Comparison of ENCODE assay signal across 36 cellular contexts in the genomic region with DNA sequence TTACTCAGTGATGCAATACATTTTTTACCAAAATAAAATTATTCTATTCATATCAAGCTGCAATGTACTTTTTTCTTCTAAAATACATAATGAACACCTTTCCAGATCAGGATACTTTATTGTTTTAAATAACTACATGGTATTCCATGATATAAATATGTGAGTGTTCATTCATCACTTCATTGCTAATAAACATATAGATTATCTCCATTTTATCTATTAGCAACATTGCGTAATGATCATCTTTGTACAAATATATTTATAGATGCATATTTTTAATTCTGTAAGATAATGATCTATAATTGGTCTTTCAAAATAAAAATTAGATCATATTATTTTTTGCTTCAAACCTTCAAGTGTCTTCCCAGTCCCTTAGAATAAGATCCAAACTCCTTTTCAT.
DNase-seq lines count a peak whose midpoint lies in the region; ATAC-seq, FAIRE-seq and TF ChIP-seq lines count a peak whose summit lies in the region.
"Had no signal": no experiment of that assay in that cellular context is flagged by ENCODE, and none has a peak within 500 bp of the region (broad histone marks: within the 10 kb centered on the region; RNA-seq: fewer than 3 reads in every experiment).

No MANE protein-coding gene starts in this region.

- H2AFZ ChIP-seq in HepG2 (ENCODE audit: low read length) (no peak overlapping the region), IMR-90 (replicated peaks; ENCODE audit: low read length, poor library complexity) (no peak overlapping the region), H1 (ENCODE audit: low read length) (no peak overlapping the region)

- dilution Hi-C loops in IMR-90 (cut with HindIII; ENCODE audit: low sequenced_read_pairs, unreplicated experiment): no loop called here

- H4K20me1 ChIP-seq in HepG2 (ENCODE audit: insufficient read depth, low read length): no peaks in the 10 kb centered on the region
- H4K20me1 ChIP-seq in IMR-90 (ENCODE audit: insufficient read depth, low read length): no peaks in the 10 kb centered on the region
- no peaks in the 10 kb centered on the region for H4K20me1 ChIP-seq in H1 (replicated peaks in 1 of 2; ENCODE audit: control insufficient read depth in 1 of 2, insufficient read depth in 2 of 2, low read length in 2 of 2)
- H4K20me1 ChIP-seq: BLaER1; BLaER1 treated with 17β-estradiol and CSF1 and Interleukin-3, amounts not matched to agents 10 nM and 100 nM had no signal

- POLR2A ChIA-PET in HepG2 (lab: Yijun Ruan, JAX) (no interaction called here), IMR-90 (lab: Charles Lee; ENCODE audit: unreplicated experiment) (no interaction called here), H1 (lab: Charles Lee; ENCODE audit: partially characterized antibody) (no interaction called here)
- POLR2A ChIA-PET in CD4-positive, alpha-beta memory T cell (lab: Charles Lee; ENCODE audit: partially characterized antibody): no interaction called here

- no peak overlapping the region for H3K4me2 ChIP-seq in HepG2 (ENCODE audit: low read depth, low read length)
- H3K4me2 ChIP-seq in IMR-90 (ENCODE audit: low read depth, low read length): no peak overlapping the region
- no peak overlapping the region for H3K4me2 ChIP-seq in H1 (ENCODE audit: insufficient read depth in 1 of 2, low read depth in 2 of 2, low read length in 2 of 2)
- H3K4me2 ChIP-seq: A549; BLaER1; BLaER1 treated with 17β-estradiol and CSF1 and Interleukin-3, amounts not matched to agents 10 nM and 100 nM had no signal

- H4K8ac ChIP-seq in IMR-90 (ENCODE audit: low read depth in 2 of 2, low read length in 2 of 2) (no peak overlapping the region), H1 (ENCODE audit: extremely low read depth, insufficient read depth, low read length) (no peak overlapping the region)

- H3K9ac ChIP-seq in HepG2 (ENCODE audit: insufficient read depth, low read depth, low read length) (no peak overlapping the region), IMR-90 (ENCODE audit: low read depth, low read length) (no peak overlapping the region), H1 (replicated peaks in 1 of 4; ENCODE audit: extremely low read depth in 1 of 4, low read depth in 3 of 4, low read length in 3 of 4) (no peak overlapping the region)
- H3K9ac ChIP-seq: BLaER1; BLaER1 treated with 17β-estradiol and CSF1 and Interleukin-3, amounts not matched to agents 10 nM and 100 nM had no signal

- H3K27ac Mint-ChIP-seq in CD4-positive, alpha-beta memory T cell: no peak overlapping the region
- H3K27ac Mint-ChIP-seq: B cell; CD14-positive monocyte; CD4-positive, alpha-beta T cell; CD4-positive, CD25-positive, alpha-beta regulatory T cell; CD8-positive, alpha-beta memory T cell; CD8-positive, alpha-beta T cell had no signal

- H3K79me2 ChIP-seq in HepG2 (ENCODE audit: insufficient read depth, low read length): no peaks in the 10 kb centered on the region
- H3K79me2 ChIP-seq in H1 (ENCODE audit: control insufficient read depth in 1 of 2, insufficient read depth in 2 of 2, low read length in 2 of 2): no peaks in the 10 kb centered on the region

- H3K9me3 Mint-ChIP-seq in CD4-positive, alpha-beta memory T cell: peaks cover 0 to 10% (median 4%) of the 10 kb centered on the region in 8 donors
- H3K9me3 Mint-ChIP-seq: CD4-positive, alpha-beta T cell; CD8-positive, alpha-beta T cell had no signal

- H3K23ac ChIP-seq in IMR-90 (ENCODE audit: low read depth, low read length) (no peak overlapping the region), H1 (ENCODE audit: insufficient read length) (no peak overlapping the region)

- intact Hi-C loops in HepG2 (cut with micrococcal nuclease; ENCODE audit: unreplicated experiment) (no loop called here), right lobe of liver (cut with DNase I) (no loop called here), IMR-90 (cut with micrococcal nuclease) (no loop called here)
- intact Hi-C loops in CD4-positive, alpha-beta memory T cell (cut with micrococcal nuclease): no loop called here

- H4K5ac ChIP-seq in IMR-90 (ENCODE audit: low read depth, low read length) (no peak overlapping the region), H1 (ENCODE audit: insufficient read length, low read depth, low read length) (no peak overlapping the region)

- CTCF ChIA-PET in HepG2 (lab: Yijun Ruan, JAX; ENCODE audit: low intra/inter-chr PET ratio, low total read pairs): no interaction called here
- CTCF ChIA-PET in IMR-90 (lab: Yijun Ruan, JAX): no interaction called here
- CTCF ChIA-PET in H1 (lab: Charles Lee; ENCODE audit: partially characterized antibody): interaction anchor here (0.9 kb wide), 1 partner anchor 28 kb away, joined by 3 read pairs; no protein-coding TSS in a partner anchor
- CTCF ChIA-PET in CD4-positive, alpha-beta memory T cell (lab: Charles Lee; ENCODE audit: partially characterized antibody): no interaction called here

- H2BK5ac ChIP-seq in IMR-90 (ENCODE audit: low read depth, low read length, poor library complexity, severe bottlenecking) (no peak overlapping the region), H1 (ENCODE audit: low read depth, low read length) (no peak overlapping the region)

- H3K9me3 ChIP-seq in HepG2 (ENCODE audit: low read length) (no peaks in the 10 kb centered on the region), right lobe of liver (no peaks in the 10 kb centered on the region), IMR-90 (ENCODE audit: control insufficient read depth, insufficient read depth, low read length) (no peaks in the 10 kb centered on the region), H1 (ENCODE audit: insufficient read depth in 2 of 2, low read depth in 1 of 2, low read length in 1 of 2) (no peaks in the 10 kb centered on the region), small intestine (ENCODE audit: control insufficient read depth, low read depth) (no peaks in the 10 kb centered on the region)
- H3K9me3 ChIP-seq in CD4-positive, alpha-beta memory T cell (ENCODE audit: control insufficient read depth in 1 of 2, low read length in 2 of 2): no peaks in the 10 kb centered on the region
- H3K9me3 ChIP-seq: A549; BE2C; BLaER1; BLaER1 treated with 17β-estradiol and CSF1 and Interleukin-3, amounts not matched to agents 10 nM and 100 nM; Caco-2 had no signal

- no peaks in the 10 kb centered on the region for H3K36me3 Mint-ChIP-seq in CD4-positive, alpha-beta memory T cell
- H3K36me3 Mint-ChIP-seq: CD14-positive monocyte; CD4-positive, CD25-positive, alpha-beta regulatory T cell; CD8-positive, alpha-beta memory T cell; CD8-positive, alpha-beta T cell had no signal

- BruUV-seq in HepG2 (replicated peaks; lab: Mats Ljungman, UMichigan) (no TSS peak), IMR-90 (replicated peaks; lab: Mats Ljungman, UMichigan) (no TSS peak)

- H3K79me1 ChIP-seq in IMR-90 (ENCODE audit: low read depth in 1 of 2, low read length in 2 of 2) (no peaks in the 10 kb centered on the region), H1 (ENCODE audit: low read depth, low read length) (no peaks in the 10 kb centered on the region)

- H3K27me3 ChIP-seq in HepG2 (ENCODE audit: control insufficient read depth in 1 of 2, insufficient read depth in 2 of 2, low read length in 2 of 2) (no peaks in the 10 kb centered on the region), right lobe of liver (no peaks in the 10 kb centered on the region), IMR-90 (ENCODE audit: control insufficient read depth, insufficient read depth, low read length) (no peaks in the 10 kb centered on the region), H1 (replicated peaks in 1 of 4; ENCODE audit: control insufficient read depth in 3 of 4, extremely low read depth in 1 of 4, insufficient read depth in 3 of 4, low read length in 3 of 4) (peaks cover 0 to 2% (median 0%) of the 10 kb centered on the region in 4 experiments; a peak in 1 of 7 replicates), small intestine (ENCODE audit: control insufficient read depth in 2 of 2, insufficient read depth in 2 of 2, low read length in 2 of 2) (no peaks in the 10 kb centered on the region)
- no peaks in the 10 kb centered on the region for H3K27me3 ChIP-seq in CD4-positive, alpha-beta memory T cell (ENCODE audit: insufficient read depth, low read length)
- H3K27me3 ChIP-seq: BE2C; BLaER1; BLaER1 treated with 17β-estradiol and CSF1 and Interleukin-3, amounts not matched to agents 10 nM and 100 nM had no signal

- no peak overlapping the region for H3K4me3 Mint-ChIP-seq in CD4-positive, alpha-beta memory T cell
- H3K4me3 Mint-ChIP-seq: B cell; CD14-positive monocyte; CD4-positive, alpha-beta T cell; CD4-positive, CD25-positive, alpha-beta regulatory T cell; CD8-positive, alpha-beta memory T cell; CD8-positive, alpha-beta T cell had no signal

- ATAC-seq in HepG2 (no peak), right lobe of liver (no peak), IMR-90 (ENCODE audit: low read depth) (no peak)
- ATAC-seq: A549; CD8-positive, alpha-beta T cell had no signal

- H2AK5ac ChIP-seq in IMR-90 (ENCODE audit: low read depth, low read length) (no peak overlapping the region), H1 (ENCODE audit: low read depth, low read length) (no peak overlapping the region)

- 35% methylated on average over 1 of the region's 1 CpG for WGBS in HepG2 (ENCODE audit: low lambda C conversion rate)
- 57% methylated on average over 1 of the region's 1 CpG for WGBS in right lobe of liver (ENCODE audit: insufficient coverage, low coverage, low lambda C conversion rate, missing lambda C conversion rate)
- no CpG with 5 or more reads among the region's 1 CpG for WGBS in IMR-90 (ENCODE audit: extremely low coverage in 2 of 2, insufficient read length in 1 of 2), 2 experiments
- WGBS in H1 (ENCODE audit: extremely low coverage in 1 of 2, insufficient coverage in 1 of 2, insufficient read length in 1 of 2, insufficient replicate concordance in 2 of 2, low coverage in 1 of 2, low lambda C conversion rate in 2 of 2, missing lambda C conversion rate in 1 of 2), 2 experiments: 85% methylated on average over 1 of the region's 1 CpG; no CpG with 5 or more reads in 1 of the 2 experiments
- WGBS in small intestine, 3 donors: 93 to 95% (median 95%) methylated on average over 1 of the region's 1 CpG

- no peaks in the 10 kb centered on the region for H3K9me1 ChIP-seq in IMR-90 (ENCODE audit: insufficient read depth, low read length)

- TF ChIP-seq RAD21 in HepG2 (CRISPR knock-in tag; IDR thresholded peaks at IDR 0.05): no peak
- no peak for TF ChIP-seq RAD21 in IMR-90 (IDR thresholded peaks at IDR 0.05; ENCODE audit: low read length)
- TF ChIP-seq RAD21 in H1 (IDR thresholded peaks at IDR 0.05 in 1 of 2, conservative IDR thresholded peaks at IDR 0.05 in 1 of 2; ENCODE audit: low read depth in 2 of 2, low read length in 2 of 2): no peak

- H3K36me3 ChIP-seq in HepG2 (replicated peaks in 1 of 2; ENCODE audit: control insufficient read depth in 1 of 2, insufficient read depth in 2 of 2, low read length in 2 of 2) (no peaks in the 10 kb centered on the region), right lobe of liver (no peaks in the 10 kb centered on the region), IMR-90 (ENCODE audit: control insufficient read depth, insufficient read depth, low read length) (no peaks in the 10 kb centered on the region), H1 (ENCODE audit: control insufficient read depth in 2 of 4, insufficient read depth in 4 of 4, low read length in 3 of 4) (no peaks in the 10 kb centered on the region), small intestine (ENCODE audit: control insufficient read depth in 2 of 2, insufficient read depth in 2 of 2, low read length in 2 of 2) (no peaks in the 10 kb centered on the region)
- H3K36me3 ChIP-seq in CD4-positive, alpha-beta memory T cell (ENCODE audit: insufficient read depth, low read length): no peaks in the 10 kb centered on the region
- H3K36me3 ChIP-seq: BE2C; BLaER1; BLaER1 treated with 17β-estradiol and CSF1 and Interleukin-3, amounts not matched to agents 10 nM and 100 nM had no signal

- no peaks in the 10 kb centered on the region for H3K23me2 ChIP-seq in H1 (ENCODE audit: low read depth, low read length)

- in situ Hi-C loops in HepG2 (cut with HindIII; ENCODE audit: extremely low pct_ligation_motif_present, low pct_unique_long_range_greater_than_20kb): no loop called here
- in situ Hi-C loops in IMR-90 (cut with MboI; ENCODE audit: low sequenced_read_pairs): no loop called here

- no peak overlapping the region for H3K14ac ChIP-seq in IMR-90 (replicated peaks; ENCODE audit: low read depth, low read length)
- H3K14ac ChIP-seq in H1 (ENCODE audit: insufficient read length): no peak overlapping the region

- no peak overlapping the region for H3K4me3 ChIP-seq in HepG2 (replicated peaks in 1 of 3; ENCODE audit: insufficient read depth in 1 of 3, low read depth in 2 of 3, low read length in 3 of 3)
- no peak overlapping the region for H3K4me3 ChIP-seq in right lobe of liver
- no peak overlapping the region for H3K4me3 ChIP-seq in IMR-90 (ENCODE audit: insufficient read depth, low read depth, low read length)
- H3K4me3 ChIP-seq in H1 (ENCODE audit: extremely low read depth in 1 of 4, insufficient read depth in 2 of 4, low read depth in 3 of 4, low read length in 4 of 4): no peak overlapping the region
- H3K4me3 ChIP-seq in small intestine (ENCODE audit: low read depth in 1 of 2, low read length in 2 of 2): no peak overlapping the region
- H3K4me3 ChIP-seq in CD4-positive, alpha-beta memory T cell (ENCODE audit: low read length in 2 of 2): no peak overlapping the region
- H3K4me3 ChIP-seq: A549; BLaER1; BLaER1 treated with 17β-estradiol and CSF1 and Interleukin-3, amounts not matched to agents 10 nM and 100 nM had no signal

- no peak overlapping the region for H3K56ac ChIP-seq in IMR-90 (ENCODE audit: extremely low read depth, insufficient read depth, low read length)
- no peak overlapping the region for H3K56ac ChIP-seq in H1 (replicated peaks; ENCODE audit: insufficient read length, low read depth, low read length)

- no peaks in the 10 kb centered on the region for H3K4me1 Mint-ChIP-seq in CD4-positive, alpha-beta memory T cell
- H3K4me1 Mint-ChIP-seq: B cell; CD14-positive monocyte; CD4-positive, CD25-positive, alpha-beta regulatory T cell; CD8-positive, alpha-beta memory T cell had no signal

- no peak for FAIRE-seq in HepG2 (lab: Jason Lieb, UNC)
- FAIRE-seq in H1 (lab: Jason Lieb, UNC): no peak
- peak; percentile 30 for FAIRE-seq in small intestine (lab: Jason Lieb, UNC)
- FAIRE-seq: A204.1, A549, D721Med had no signal

- H3K4me1 ChIP-seq in HepG2 (ENCODE audit: insufficient read depth, low read length) (no peaks in the 10 kb centered on the region), right lobe of liver (no peaks in the 10 kb centered on the region), IMR-90 (ENCODE audit: control insufficient read depth, insufficient read depth, low read length) (no peaks in the 10 kb centered on the region), H1 (replicated peaks in 1 of 4; ENCODE audit: control insufficient read depth in 3 of 4, insufficient read depth in 4 of 4, low read length in 3 of 4) (no peaks in the 10 kb centered on the region), small intestine (ENCODE audit: control insufficient read depth in 2 of 2, insufficient read depth in 1 of 2, low read depth in 1 of 2, low read length in 1 of 2) (no peaks in the 10 kb centered on the region)
- H3K4me1 ChIP-seq in CD4-positive, alpha-beta memory T cell (ENCODE audit: insufficient read depth, low read length): no peaks in the 10 kb centered on the region
- H3K4me1 ChIP-seq: A549; BE2C; BLaER1; BLaER1 treated with 17β-estradiol and CSF1 and Interleukin-3, amounts not matched to agents 10 nM and 100 nM; Caco-2 had no signal

- H3K18ac ChIP-seq in IMR-90 (ENCODE audit: low read depth, low read length) (no peak overlapping the region), H1 (ENCODE audit: extremely low read depth, low read length) (no peak overlapping the region)

- TF ChIP-seq CTCF in HepG2 (CRISPR knock-in tag; IDR thresholded peaks at IDR 0.05) (no peak), right lobe of liver (IDR thresholded peaks at IDR 0.05) (no peak), IMR-90 (conservative IDR thresholded peaks at IDR 0.05; ENCODE audit: low read depth, low read length) (no peak), H1 (IDR thresholded peaks at IDR 0.05; ENCODE audit: control extremely low read depth in 1 of 3, insufficient read depth in 1 of 3, low read depth in 1 of 3, low read length in 3 of 3) (no peak)

- no peak overlapping the region for H4K91ac ChIP-seq in IMR-90 (ENCODE audit: insufficient read depth, low read depth, low read length)
- no peak overlapping the region for H4K91ac ChIP-seq in H1 (replicated peaks; ENCODE audit: insufficient read length, low read length)

- H3K27ac ChIP-seq in HepG2 (ENCODE audit: extremely low read length, insufficient read depth, low read length): no peak overlapping the region
- H3K27ac ChIP-seq in right lobe of liver: no peak overlapping the region
- no peak overlapping the region for H3K27ac ChIP-seq in IMR-90 (ENCODE audit: insufficient read depth, low read length)
- no peak overlapping the region for H3K27ac ChIP-seq in H1 (ENCODE audit: low read depth, low read length)
- H3K27ac ChIP-seq in small intestine (ENCODE audit: low read depth in 1 of 2, low read length in 1 of 2): no peak overlapping the region
- no peak overlapping the region for H3K27ac ChIP-seq in CD4-positive, alpha-beta memory T cell (ENCODE audit: low read depth, low read length)
- H3K27ac ChIP-seq: 22Rv1; A549; BLaER1; BLaER1 treated with 17β-estradiol and CSF1 and Interleukin-3, amounts not matched to agents 10 nM and 100 nM; C4-2B had no signal

- H2BK15ac ChIP-seq in IMR-90 (ENCODE audit: low read depth, low read length) (no peak overlapping the region), H1 (ENCODE audit: low read length) (no peak overlapping the region)

- TF ChIP-seq POLR2A in HepG2 (IDR thresholded peaks at IDR 0.05; ENCODE audit: insufficient read depth in 1 of 2, low read depth in 2 of 2, low read length in 2 of 2): no peak
- no peak for TF ChIP-seq POLR2A in right lobe of liver (IDR thresholded peaks at IDR 0.05)
- no peak for TF ChIP-seq POLR2A in IMR-90 (IDR thresholded peaks at IDR 0.05; ENCODE audit: low read depth, low read length)
- no peak for TF ChIP-seq POLR2A in H1 (IDR thresholded peaks at IDR 0.05; ENCODE audit: control extremely low read depth in 1 of 2, low read depth in 2 of 2, low read length in 2 of 2)

- no peak overlapping the region for H2BK20ac ChIP-seq in IMR-90 (ENCODE audit: low read depth, low read length)
- H2BK20ac ChIP-seq in H1 (ENCODE audit: low read length): no peak overlapping the region

- no peak overlapping the region for H2AK9ac ChIP-seq in IMR-90 (replicated peaks; ENCODE audit: low read depth, low read length, poor library complexity)

- no peak overlapping the region for H2BK12ac ChIP-seq in H1 (ENCODE audit: low read depth, low read length)

- H3K27me3 Mint-ChIP-seq in CD4-positive, alpha-beta memory T cell: peaks cover 0 to 1% of the 10 kb centered on the region in 2 donors
- H3K27me3 Mint-ChIP-seq: B cell; CD4-positive, alpha-beta T cell; CD4-positive, CD25-positive, alpha-beta regulatory T cell; CD8-positive, alpha-beta memory T cell had no signal

- H3K4ac ChIP-seq in IMR-90 (ENCODE audit: low read depth, low read length) (no peak overlapping the region), H1 (replicated peaks; ENCODE audit: insufficient read length, low read depth, low read length) (no peak overlapping the region)

- TF ChIP-seq EP300 in HepG2 (IDR thresholded peaks at IDR 0.05; ENCODE audit: low read depth in 2 of 2, low read length in 2 of 2) (no peak), HepG2 (CRISPR knock-in tag; IDR thresholded peaks at IDR 0.05; ENCODE audit: borderline replicate concordance) (no peak), H1 (IDR thresholded peaks at IDR 0.05; ENCODE audit: borderline replicate concordance in 1 of 2, low read depth in 2 of 2, low read length in 2 of 2) (no peak)

- DNase-seq in HepG2 (ENCODE audit: low spot score): no peak
- no peak for DNase-seq in right lobe of liver
- no peak for DNase-seq in IMR-90
- DNase-seq in H1 (ENCODE audit: low read depth in 1 of 2, low spot score in 2 of 2): no peak
- no peak for DNase-seq in small intestine
- no peak for DNase-seq in H4 (ENCODE audit: low spot score)
- DNase-seq in CD4-positive, alpha-beta memory T cell: no peak
- DNase-seq in A172 (ENCODE audit: low spot score): no peak
- DNase-seq: 8988T; ACHN; AML-193; BE2C; C1 segment of cervical spinal cord; Caco-2; Calu3; CD4-positive, alpha-beta T cell; CD4-positive, CD25-positive, alpha-beta regulatory T cell; CD8-positive, alpha-beta memory T cell; CD8-positive, alpha-beta T cell; COR-L47; DMS 273 treated with DMSO at 0.1 percent for 48 hours; DMS153; DMS53; DMS79; DMS79 treated with DMSO at 0.1 percent for 48 hours; DND-41; EL had no signal

- no peak overlapping the region for H2BK120ac ChIP-seq in IMR-90 (ENCODE audit: low read depth, low read length)
- H2BK120ac ChIP-seq in H1 (replicated peaks; ENCODE audit: low read depth, low read length): no peak overlapping the region

Comparison
In these comparisons a context has a peak if more than half of its experiments do, and no peak if none do; other contexts are left out.
1. Of the 41 proteins assayed by ChIP-seq in both HepG2 and H1: peak only in HepG2: none; only in H1: none; in both: CEBPB; in neither: 40.